In genomic region chr7:24812313-24812945, GRCh38 we compare ENCODE assay signal across 8 cellular contexts. TPM values are rescaled to one million over a fixed set of nuclear protein-coding genes. Genes with fewer than 3 reads are reported as not detected.
DNase-seq lines count a peak whose midpoint lies in the region; ATAC-seq and TF ChIP-seq lines count a peak whose summit lies in the region.

No MANE protein-coding gene starts in this region.

- peaks cover 45% of the 10 kb centered on the region for H3K4me1 ChIP-seq in Karpas-422 (ENCODE audit: low read length)
- H3K4me1 ChIP-seq in mammary epithelial cell (ENCODE audit: insufficient read depth, low read length), result no peaks in the 10 kb centered on the region

- peak; percentile 83 to 92 for TF ChIP-seq CTCF in mammary epithelial cell (conservative IDR thresholded peaks at IDR 0.05 in 1 of 2, IDR thresholded peaks at IDR 0.05 in 1 of 2; ENCODE audit: extremely low read depth in 1 of 2, insufficient read depth in 1 of 2, low read depth in 1 of 2, low read length in 2 of 2)

- no peak overlapping the region for H3K4me2 ChIP-seq in Karpas-422 (ENCODE audit: low read depth, low read length, poor library complexity, severe bottlenecking)
- no peak overlapping the region for H3K4me2 ChIP-seq in mammary epithelial cell (ENCODE audit: insufficient read depth, low read depth, low read length)

- in situ Hi-C loops in mammary epithelial cell (cut with MboI; ENCODE audit: low sequenced_read_pairs in 2 of 2), result loop anchor here in 1 of 2 donors (10.0 kb wide), 1 partner anchor 172 kb away; the partner anchor contains the start of gene OSBPL3

- CTCF ChIA-PET in mammary epithelial cell (lab: Charles Lee; ENCODE audit: low non-redundant PET), result interaction anchor here (0.5 to 1.3 kb wide), 12 partner anchors 9 to 312 kb away, joined by 3 to 22 read pairs (median 6); no protein-coding TSS in a partner anchor

- H3K36me3 ChIP-seq in Karpas-422 (ENCODE audit: insufficient read depth, low read length), result peaks cover 83% of the 10 kb centered on the region
- peaks cover 30% of the 10 kb centered on the region for H3K36me3 ChIP-seq in mammary epithelial cell (ENCODE audit: insufficient read depth, low read length)

- no peaks in the 10 kb centered on the region for H3K9me2 ChIP-seq in Karpas-422 (replicated peaks; ENCODE audit: insufficient read depth, low read length)

- dilution Hi-C loops in mammary epithelial cell (cut with HindIII; ENCODE audit: low sequenced_read_pairs), result loop anchor here (5.0 kb wide), 1 partner anchor 50 kb away; no protein-coding TSS in a partner anchor

- H3K27ac Mint-ChIP-seq in stimulated activated naive B cell treated with anti-CD40 and anti-IgM and Interleukin-4, amounts not matched to agents 10 μg/mL and 1 μg/mL and 100 μg/mL, for 72 hours, result no peak overlapping the region

- H2AFZ ChIP-seq in Karpas-422 (ENCODE audit: low read length) (no peak overlapping the region), mammary epithelial cell (ENCODE audit: low read depth, low read length) (no peak overlapping the region)

- H3K27ac ChIP-seq in Karpas-422 (ENCODE audit: low read length) (peak overlapping the region; percentile 61), mammary epithelial cell (ENCODE audit: insufficient read depth, low read depth, low read length) (no peak overlapping the region)

- peak; percentile 30 for DNase-seq in NOMO-1 treated with DMSO at 0.1 percent for 48 hours (lab: John Stamatoyannopoulos, UW; ENCODE audit: unreplicated experiment)
- no peak for DNase-seq in NOMO-1 treated with dmso at 0.1 percent for 144 hours (lab: John Stamatoyannopoulos, UW; ENCODE audit: unreplicated experiment)
- DNase-seq in Karpas-422, result peak; percentile 74
- DNase-seq in T-helper 9 cell, result peak; percentile 49
- DNase-seq in mammary epithelial cell, result peak; percentile 39
- peak; percentile 55 for DNase-seq in kidney tubule cell (ENCODE audit: low spot score)
- DNase-seq in stimulated activated naive B cell treated with anti-CD40 and anti-IgM and Interleukin-4, amounts not matched to agents 10 μg/mL and 1 μg/mL and 100 μg/mL, for 72 hours, result no peak
- DNase-seq in GOT3 (lab: John Stamatoyannopoulos, UW), result no peak

- H3K9ac ChIP-seq in Karpas-422 (ENCODE audit: low read length) (no peak overlapping the region), mammary epithelial cell (ENCODE audit: insufficient read depth, low read length) (no peak overlapping the region)

- peaks cover 0 to 1% of the 10 kb centered on the region in 2 donors for H3K4me1 Mint-ChIP-seq in stimulated activated naive B cell treated with anti-CD40 and anti-IgM and Interleukin-4, amounts not matched to agents 10 μg/mL and 1 μg/mL and 100 μg/mL, for 72 hours

- H4K20me1 ChIP-seq in Karpas-422 (ENCODE audit: insufficient read depth, low read depth, low read length) (no peaks in the 10 kb centered on the region), mammary epithelial cell (ENCODE audit: insufficient read depth, low read length) (no peaks in the 10 kb centered on the region)

- peaks cover 57 to 72% of the 10 kb centered on the region in 2 donors for H3K36me3 Mint-ChIP-seq in stimulated activated naive B cell treated with anti-CD40 and anti-IgM and Interleukin-4, amounts not matched to agents 10 μg/mL and 1 μg/mL and 100 μg/mL, for 72 hours

- 58% methylated on average over 4 of the region's 4 CpGs for WGBS in mammary epithelial cell (ENCODE audit: low coverage, missing lambda C conversion rate)

- no peaks in the 10 kb centered on the region for H3K9me3 Mint-ChIP-seq in stimulated activated naive B cell treated with anti-CD40 and anti-IgM and Interleukin-4, amounts not matched to agents 10 μg/mL and 1 μg/mL and 100 μg/mL, for 72 hours

- peak; percentile 57 to 68 for ATAC-seq in stimulated activated naive B cell treated with anti-CD40 and anti-IgM and Interleukin-4, amounts not matched to agents 10 μg/mL and 1 μg/mL and 100 μg/mL, for 72 hours (replicated peaks)

- no peak overlapping the region for H3K4me3 Mint-ChIP-seq in stimulated activated naive B cell treated with anti-CD40 and anti-IgM and Interleukin-4, amounts not matched to agents 10 μg/mL and 1 μg/mL and 100 μg/mL, for 72 hours

- H3K4me3 ChIP-seq in Karpas-422 (ENCODE audit: low read length) (no peak overlapping the region), mammary epithelial cell (replicated peaks in 1 of 3; ENCODE audit: insufficient read depth in 1 of 3, low read depth in 2 of 3, low read length in 3 of 3) (no peak overlapping the region)

- H3K9me3 ChIP-seq in Karpas-422 (ENCODE audit: low read length), result no peaks in the 10 kb centered on the region
- H3K9me3 ChIP-seq in mammary epithelial cell (replicated peaks; ENCODE audit: insufficient read depth, low read length), result no peaks in the 10 kb centered on the region

- no peaks in the 10 kb centered on the region for H3K27me3 Mint-ChIP-seq in stimulated activated naive B cell treated with anti-CD40 and anti-IgM and Interleukin-4, amounts not matched to agents 10 μg/mL and 1 μg/mL and 100 μg/mL, for 72 hours

- H3K79me2 ChIP-seq in Karpas-422 (ENCODE audit: low read length) (peaks cover 3% of the 10 kb centered on the region), mammary epithelial cell (ENCODE audit: insufficient read depth, low read length) (no peaks in the 10 kb centered on the region)

- intact Hi-C loops in mammary epithelial cell (cut with micrococcal nuclease), result loop anchor here (1.0 kb wide), 2 partner anchors 258 to 281 kb away; no protein-coding TSS in a partner anchor

- H3K27me3 ChIP-seq in Karpas-422 (ENCODE audit: low read length) (no peaks in the 10 kb centered on the region), mammary epithelial cell (ENCODE audit: insufficient read depth, low read length) (no peaks in the 10 kb centered on the region)

- no TSS peak for BruUV-seq in mammary epithelial cell (replicated peaks; lab: Mats Ljungman, UMichigan)

RNA-seq across cellular contexts. Expression of gene GSDME, which starts 55.2 kb away (rescaled TPM):
- 6.0 and 9.8 TPM in 2 replicates for total RNA-seq in Karpas-422 (2014; rRNA removed; shearing (Covaris generic); ENCODE audit: low replicate concordance)
- total RNA-seq in mammary epithelial cell, result 10 to 100 TPM; 76.8 to 95.6 TPM
- polyA plus RNA-seq in mammary epithelial cell, result 56.3 TPM
- polyA minus RNA-seq in mammary epithelial cell, result 84.2 TPM

Comparison
In these comparisons a context has a peak if more than half of its experiments do, and no peak if none do; other contexts are left out.
1. DNase-seq: peak in NOMO-1 treated with DMSO at 0.1 percent for 48 hours (single experiment), Karpas-422 (single experiment), T-helper 9 cell (single experiment), mammary epithelial cell (single experiment) and kidney tubule cell (single experiment); none in NOMO-1 treated with dmso at 0.1 percent for 144 hours (single experiment), stimulated activated naive B cell treated with anti-CD40 and anti-IgM and Interleukin-4, amounts not matched to agents 10 μg/mL and 1 μg/mL and 100 μg/mL, for 72 hours (single experiment) and GOT3 (single experiment).